In genomic region chr5:98965226-98965625, GRCh38 we compare ENCODE assay signal across 22 cellular contexts. TPM values are rescaled to one million over a fixed set of nuclear protein-coding genes. Genes with fewer than 3 reads are reported as not detected.
DNase-seq lines count a peak whose midpoint lies in the region; ATAC-seq, FAIRE-seq and TF ChIP-seq lines count a peak whose summit lies in the region.
"Had no signal": no experiment of that assay in that cellular context is flagged by ENCODE, and none has a peak within 500 bp of the region (broad histone marks: within the 10 kb centered on the region; RNA-seq: fewer than 3 reads in every experiment).

No MANE protein-coding gene starts in this region.

- no peak overlapping the region for H3K4me3 Mint-ChIP-seq in endodermal cell
- H3K4me3 Mint-ChIP-seq: B cell; CD4-positive, alpha-beta T cell; CD8-positive, alpha-beta T cell had no signal

- H3K9ac ChIP-seq in K562 (ENCODE audit: insufficient read depth in 1 of 2, low read depth in 2 of 2, low read length in 2 of 2), result no peak overlapping the region
- no peak overlapping the region for H3K9ac ChIP-seq in endodermal cell (ENCODE audit: extremely low read depth, low read length, poor library complexity, severe bottlenecking)
- H3K9ac ChIP-seq: BLaER1 treated with 17β-estradiol and CSF1 and Interleukin-3, amounts not matched to agents 10 nM and 100 nM had no signal

- no peaks in the 10 kb centered on the region for H3K36me3 Mint-ChIP-seq in endodermal cell (ENCODE audit: low read depth)
- H3K36me3 Mint-ChIP-seq: CD8-positive, alpha-beta T cell had no signal

- no peak for ATAC-seq in K562
- ATAC-seq: A549; CD8-positive, alpha-beta T cell had no signal

- POLR2A ChIA-PET in K562 (lab: Yijun Ruan, JAX), result interaction anchor here (0.6 kb wide), 1 partner anchor 55 kb away, joined by 3 read pairs; no protein-coding TSS in a partner anchor

- CTCF ChIA-PET in K562 (lab: Yijun Ruan, JAX; ENCODE audit: low intra/inter-chr PET ratio), result no interaction called here

- H2AFZ ChIP-seq in K562 (ENCODE audit: low read depth, low read length), result peak overlapping the region; percentile 44; the same call in 1 of the 2 replicates

- H3K4me2 ChIP-seq in K562 (ENCODE audit: insufficient read depth, low read length), result no peak overlapping the region
- H3K4me2 ChIP-seq: A549; BLaER1 treated with 17β-estradiol and CSF1 and Interleukin-3, amounts not matched to agents 10 nM and 100 nM had no signal

- TF ChIP-seq RAD21 in K562 (CRISPR knock-in tag; conservative IDR thresholded peaks at IDR 0.05 in 1 of 2, IDR thresholded peaks at IDR 0.05 in 1 of 2), result no peak

- no peaks in the 10 kb centered on the region; the same call in 2 of the 3 replicates for H3K79me2 ChIP-seq in K562 (ENCODE audit: control insufficient read depth, insufficient read depth, low read length)

- no peak overlapping the region for H3K27ac Mint-ChIP-seq in endodermal cell
- H3K27ac Mint-ChIP-seq: B cell; CD4-positive, alpha-beta T cell; CD8-positive, alpha-beta T cell had no signal

- intact Hi-C loops in K562 (cut with micrococcal nuclease) (no loop called here), head of caudate nucleus (cut with DNase I) (no loop called here)

- H3K4me3 ChIP-seq in K562, result no peak overlapping the region
- H3K4me3 ChIP-seq in endodermal cell (ENCODE audit: low read length), result peak overlapping the region; percentile 26
- H3K4me3 ChIP-seq: A549; BLaER1 treated with 17β-estradiol and CSF1 and Interleukin-3, amounts not matched to agents 10 nM and 100 nM had no signal

- TF ChIP-seq EP300 in K562 (IDR thresholded peaks at IDR 0.05; ENCODE audit: low read length), result no peak

- no TSS peak for BruUV-seq in K562 (replicated peaks; lab: Mats Ljungman, UMichigan)

- no peaks in the 10 kb centered on the region for H4K20me1 ChIP-seq in K562 (replicated peaks; ENCODE audit: control insufficient read depth, insufficient read depth, low read length)
- H4K20me1 ChIP-seq: BLaER1 treated with 17β-estradiol and CSF1 and Interleukin-3, amounts not matched to agents 10 nM and 100 nM had no signal

- H3K27me3 Mint-ChIP-seq in endodermal cell (ENCODE audit: insufficient read depth), result no peaks in the 10 kb centered on the region
- H3K27me3 Mint-ChIP-seq: B cell; CD4-positive, alpha-beta T cell had no signal

- peak; percentile 66 for FAIRE-seq in GM12891 (lab: Jason Lieb, UNC)
- no peak for FAIRE-seq in K562 (lab: Jason Lieb, UNC)
- FAIRE-seq in HTR-8/SVneo (lab: Jason Lieb, UNC), result no peak
- FAIRE-seq: A549, D721Med, G401.6, GM12892, GM18507 had no signal

- peaks cover 27% of the 10 kb centered on the region for H3K4me1 Mint-ChIP-seq in endodermal cell
- H3K4me1 Mint-ChIP-seq: B cell had no signal

- H3K9me3 Mint-ChIP-seq in endodermal cell, result peaks cover 15% of the 10 kb centered on the region
- H3K9me3 Mint-ChIP-seq: CD4-positive, alpha-beta T cell had no signal

- no peaks in the 10 kb centered on the region for H3K9me1 ChIP-seq in K562 (ENCODE audit: control insufficient read depth, insufficient read depth, low read length)

- peaks cover 9 to 24% of the 10 kb centered on the region in 2 experiments for H3K4me1 ChIP-seq in K562 (replicated peaks in 1 of 2; ENCODE audit: control insufficient read depth in 2 of 2, insufficient read depth in 2 of 2, low read length in 2 of 2)
- H3K4me1 ChIP-seq in endodermal cell (ENCODE audit: control insufficient read depth, insufficient read depth, low read length), result peaks cover 2% of the 10 kb centered on the region
- H3K4me1 ChIP-seq: A549; BLaER1 treated with 17β-estradiol and CSF1 and Interleukin-3, amounts not matched to agents 10 nM and 100 nM had no signal

- no peak for TF ChIP-seq POLR2A in GM12891 (IDR thresholded peaks at IDR 0.05; ENCODE audit: low read depth, low read length)
- TF ChIP-seq POLR2A in K562 (conservative IDR thresholded peaks at IDR 0.05), result no peak

- H3K9me3 ChIP-seq in K562 (replicated peaks; ENCODE audit: control insufficient read depth, insufficient read depth, low read depth, low read length), result 0 out of 2 replicates have a peak, but pooled peaks cover 2% of the 10 kb centered on the region
- peaks cover 25% of the 10 kb centered on the region for H3K9me3 ChIP-seq in endodermal cell (ENCODE audit: control insufficient read depth, low read length)
- H3K9me3 ChIP-seq: A549 had no signal

- 79% methylated on average over 4 of the region's 4 CpGs for WGBS in K562 (ENCODE audit: insufficient coverage, low coverage, missing lambda C conversion rate)
- 89 to 100% methylated on average over 3 to 4 of the region's 4 CpGs for WGBS in endodermal cell (ENCODE audit: insufficient coverage in 1 of 2, insufficient read length in 1 of 2), 2 experiments

- H3K36me3 ChIP-seq in K562 (ENCODE audit: control insufficient read depth, insufficient read depth, low read length) (no peaks in the 10 kb centered on the region; the same call in 2 of the 3 replicates), endodermal cell (ENCODE audit: control insufficient read depth, insufficient read depth, low read length) (no peaks in the 10 kb centered on the region)
- H3K36me3 ChIP-seq: BLaER1 treated with 17β-estradiol and CSF1 and Interleukin-3, amounts not matched to agents 10 nM and 100 nM had no signal

- H3K27me3 ChIP-seq in K562 (ENCODE audit: control insufficient read depth in 2 of 2, insufficient read depth in 2 of 2, low read length in 2 of 2) (no peaks in the 10 kb centered on the region), endodermal cell (ENCODE audit: control insufficient read depth, insufficient read depth, low read length, poor library complexity, severe bottlenecking) (peaks cover 4% of the 10 kb centered on the region)
- H3K27me3 ChIP-seq: BLaER1 treated with 17β-estradiol and CSF1 and Interleukin-3, amounts not matched to agents 10 nM and 100 nM had no signal

- TF ChIP-seq CTCF in K562 (IDR thresholded peaks at IDR 0.05 in 2 of 3, conservative IDR thresholded peaks at IDR 0.05 in 1 of 3; ENCODE audit: insufficient read depth in 2 of 3, low read depth in 1 of 3, low read length in 3 of 3) (no peak), endodermal cell (conservative IDR thresholded peaks at IDR 0.05) (no peak)

- H3K27ac ChIP-seq in K562 (ENCODE audit: extremely low read depth, low read depth, low read length) (no peak overlapping the region), endodermal cell (ENCODE audit: low read depth, low read length) (no peak overlapping the region)
- H3K27ac ChIP-seq: 22Rv1; A549; BLaER1 treated with 17β-estradiol and CSF1 and Interleukin-3, amounts not matched to agents 10 nM and 100 nM; C4-2B had no signal

- in situ Hi-C loops in K562 (cut with MboI), result no loop called here
- in situ Hi-C loops in KBM-7 (cut with MboI; ENCODE audit: low pct_unique_long_range_greater_than_20kb, low sequenced_read_pairs), result no loop called here

- DNase-seq in GM12891 (ENCODE audit: insufficient read length, low spot score) (no peak), K562 (ENCODE audit: extremely low read depth in 1 of 4, low spot score in 3 of 4) (no peak), endodermal cell (no peak), HTR-8/SVneo (ENCODE audit: insufficient read length, low spot score) (no peak), head of caudate nucleus (no peak), KBM-7 (no peak)
- DNase-seq: AML-193; Caco-2; Calu3; CD4-positive, alpha-beta T cell; CD8-positive, alpha-beta T cell; DMS79 treated with DMSO at 0.1 percent for 48 hours; GF-D8 had no signal

TF ChIP-seq in GM12891, 5 proteins besides CTCF, POLR2A, EP300 and RAD21:
- TF ChIP-seq TAF1 (IDR thresholded peaks at IDR 0.05; ENCODE audit: low read depth, low read length), result no peak
- TF ChIP-seq POU2F2 (IDR thresholded peaks at IDR 0.05; ENCODE audit: low read depth, low read length), result no peak
- TF ChIP-seq POLR2AphosphoS5 (IDR thresholded peaks at IDR 0.05; ENCODE audit: low read depth, low read length), result no peak
- no peak for TF ChIP-seq SPI1 (IDR thresholded peaks at IDR 0.05; ENCODE audit: low read depth, low read length)
- TF ChIP-seq PAX5 (IDR thresholded peaks at IDR 0.05; ENCODE audit: insufficient read depth, low read length, severe bottlenecking), result no peak

TF ChIP-seq in K562, 482 proteins besides CTCF, POLR2A, EP300 and RAD21 (continues in another document):
- TF ChIP-seq TSC22D4 (tag; IDR thresholded peaks at IDR 0.05), result no peak
- no peak for TF ChIP-seq ZNF511 (CRISPR knock-in tag; IDR thresholded peaks at IDR 0.05)

RNA-seq across cellular contexts. Expression of gene CHD1, which starts 36.4 kb away (rescaled TPM):
- 17.2 TPM for polyA plus RNA-seq in GM12891 (2012; ENCODE audit: low read depth, missing spikeins)
- total RNA-seq in K562 (2011; cell fraction: chromatin; rRNA removed; ENCODE audit: low replicate concordance), result 44.8 and 254 TPM in 2 replicates
- total RNA-seq in K562 (2011; cell fraction: nucleolus; rRNA removed), result 14.8 and 27.5 TPM in 2 replicates
- 79.9 and 108 TPM in 2 replicates for total RNA-seq in K562 (2011; cell fraction: nucleoplasm; rRNA removed)
- 55.6 and 58.7 TPM in 2 replicates for total RNA-seq in K562 (2014; rRNA removed)
- 103 and 112 TPM in 2 replicates for total RNA-seq in K562 (2014; rRNA removed; fragmentation: Illumina TruSeq; extraction: Trizol)
- total RNA-seq in K562 (2015; rRNA removed; fragmentation: Illumina TruSeq; extraction: Trizol), result 124 and 133 TPM in 2 replicates
- 48.8 and 50.3 TPM in 2 replicates for total RNA-seq in K562 (2021)
- 38.0 and 68.0 TPM in 2 replicates for polyA plus RNA-seq in K562 (2011; rRNA removed)
- 12.8 and 20.8 TPM in 2 replicates for polyA plus RNA-seq in K562 (2011; cell fraction: cytosol; rRNA removed)
- 65.9 and 75.1 TPM in 2 replicates for polyA plus RNA-seq in K562 (2011; cell fraction: nucleus; rRNA removed)
- polyA plus RNA-seq in K562 (2012), result 24.9 and 26.1 TPM in 2 replicates
- polyA plus RNA-seq in K562 (2014; fragmentation: Illumina TruSeq; extraction: Trizol), result 56.4 and 90.8 TPM in 2 replicates
- 10 to 100 TPM; 27.3 to 28.6 TPM for polyA plus RNA-seq in K562 (2014; fragmentation: Nextera tagmentation; extraction: Ambion mirVana)
- polyA plus RNA-seq in K562 (2014; rRNA removed), result 45.3 and 52.6 TPM in 2 replicates
- 142 and 159 TPM in 2 replicates for polyA minus RNA-seq in K562 (2011; rRNA and poly(A)+ RNA removed)
- polyA minus RNA-seq in K562 (2011; cell fraction: cytosol; rRNA and poly(A)+ RNA removed), result 32.8 and 50.2 TPM in 2 replicates
- polyA minus RNA-seq in K562 (2011; cell fraction: nucleus; rRNA and poly(A)+ RNA removed), result 89.1 and 140 TPM in 2 replicates
- total RNA-seq in endodermal cell, result 10 to 100 TPM; 59.1 to 59.5 TPM
- polyA plus RNA-seq in endodermal cell (2013, experiment 1 of 2), result 46.9 TPM
- polyA plus RNA-seq in endodermal cell (2013, experiment 2 of 2), result 51.0 TPM
